In the genomic region with DNA sequence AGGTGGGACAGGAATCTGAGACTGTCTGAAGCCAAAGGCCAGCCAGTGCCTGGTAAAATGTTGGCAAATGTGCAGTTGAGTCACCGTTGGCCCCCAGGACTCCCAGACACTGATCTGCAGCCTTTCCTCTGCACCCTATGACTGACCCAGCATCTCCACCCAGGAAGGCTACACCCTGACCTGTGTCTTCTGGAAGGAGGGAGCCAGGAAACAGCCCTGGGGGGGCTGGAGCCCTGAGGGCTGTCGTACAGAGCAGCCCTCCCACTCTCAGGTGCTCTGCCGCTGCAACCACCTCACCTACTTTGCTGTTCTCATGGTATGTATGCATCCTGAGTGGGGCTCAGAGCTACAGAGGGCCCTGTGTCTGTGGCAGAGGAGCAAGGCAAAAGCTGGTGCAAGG, we compare ENCODE assay signal across 22 cellular contexts. TPM values are rescaled to one million over a fixed set of nuclear protein-coding genes. Genes with fewer than 3 reads are reported as not detected.
DNase-seq lines count a peak whose midpoint lies in the region; ATAC-seq and TF ChIP-seq lines count a peak whose summit lies in the region.
"Had no signal": no experiment of that assay in that cellular context is flagged by ENCODE, and none has a peak within 500 bp of the region (broad histone marks: within the 10 kb centered on the region; RNA-seq: fewer than 3 reads in every experiment).

No MANE protein-coding gene starts in this region.

- no peak for ATAC-seq in activated CD8-positive, alpha-beta memory T cell treated with anti-CD3 and anti-CD28 coated beads, Interleukin-2, amount 10 ng/mL, durations not matched to agents 7 days and 5 days
- ATAC-seq in naive thymus-derived CD8-positive, alpha-beta T cell = no peak
- ATAC-seq: GM23338, Right ventricle myocardium inferior had no signal

- TF ChIP-seq CTCF in osteocyte (IDR thresholded peaks at IDR 0.05) = no peak

- peak overlapping the region; percentile 15 for H3K27ac Mint-ChIP-seq in activated CD8-positive, alpha-beta memory T cell treated with anti-CD3 and anti-CD28 coated beads, Interleukin-2, amount 10 ng/mL, durations not matched to agents 7 days and 5 days
- H3K27ac Mint-ChIP-seq in osteocyte (ENCODE audit: unreplicated experiment) = no peak overlapping the region
- H3K27ac Mint-ChIP-seq in naive thymus-derived CD8-positive, alpha-beta T cell = peak overlapping the region in 1 of 10 donors; percentile 20
- H3K27ac Mint-ChIP-seq: GM23338 had no signal

- DNase-seq in activated CD8-positive, alpha-beta memory T cell treated with anti-CD3 and anti-CD28 coated beads for 24 hours = peak; percentile 40
- no peak for DNase-seq in activated CD8-positive, alpha-beta memory T cell treated with anti-CD3 and anti-CD28 coated beads, Interleukin-2, amount 50 U/mL, for 4 hours
- DNase-seq in activated CD8-positive, alpha-beta memory T cell treated with anti-CD3 and anti-CD28 coated beads, Interleukin-2, amount 10 ng/mL, durations not matched to agents 7 days and 5 days = no peak
- DNase-seq in islet precursor cell (peak; percentile 38), osteocyte (ENCODE audit: extremely low spot score, unreplicated experiment) (peak; percentile 48), NCI-H526 treated with DMSO at 0.1 percent for 48 hours (lab: John Stamatoyannopoulos, UW) (no peak), DMS53 (lab: John Stamatoyannopoulos, UW) (no peak)
- no peak for DNase-seq in naive thymus-derived CD8-positive, alpha-beta T cell
- DNase-seq: 8988T; Calu3; CD4-positive, alpha-beta memory T cell; EL; KG1; MV-4-11; NCI-H1105 treated with DMSO at 0.1 percent for 48 hours; NCI-H2029 treated with DMSO at 0.1 percent for 48 hours; NCI-H226; NCI-H524; OCI-M1 had no signal

- no peaks in the 10 kb centered on the region for H3K27me3 Mint-ChIP-seq in activated CD8-positive, alpha-beta memory T cell treated with anti-CD3 and anti-CD28 coated beads, Interleukin-2, amount 10 ng/mL, durations not matched to agents 7 days and 5 days
- H3K27me3 Mint-ChIP-seq in osteocyte (ENCODE audit: unreplicated experiment) = peaks cover 2% of the 10 kb centered on the region
- no peaks in the 10 kb centered on the region for H3K27me3 Mint-ChIP-seq in naive thymus-derived CD8-positive, alpha-beta T cell

- peaks cover 9% of the 10 kb centered on the region for H3K9me3 Mint-ChIP-seq in activated CD8-positive, alpha-beta memory T cell treated with anti-CD3 and anti-CD28 coated beads, Interleukin-2, amount 10 ng/mL, durations not matched to agents 7 days and 5 days (ENCODE audit: low read depth)
- peaks cover 2% of the 10 kb centered on the region for H3K9me3 Mint-ChIP-seq in osteocyte (ENCODE audit: unreplicated experiment)
- H3K9me3 Mint-ChIP-seq in naive thymus-derived CD8-positive, alpha-beta T cell = peaks cover 0 to 19% (median under 1%) of the 10 kb centered on the region in 9 donors

- CTCF ChIA-PET in activated CD8-positive, alpha-beta memory T cell treated with anti-CD3 and anti-CD28 coated beads, Interleukin-2, amount 10 ng/mL, durations not matched to agents 7 days and 5 days (lab: Charles Lee) = interaction anchor here (1.0 to 1.5 kb wide), 2 partner anchors 35 to 91 kb away, joined by 3 to 4 read pairs; no protein-coding TSS in a partner anchor

- POLR2A ChIA-PET in naive thymus-derived CD8-positive, alpha-beta T cell (lab: Charles Lee) = no interaction called here

- H3K4me3 Mint-ChIP-seq in activated CD8-positive, alpha-beta memory T cell treated with anti-CD3 and anti-CD28 coated beads, Interleukin-2, amount 10 ng/mL, durations not matched to agents 7 days and 5 days = no peak overlapping the region
- no peak overlapping the region for H3K4me3 Mint-ChIP-seq in osteocyte (ENCODE audit: unreplicated experiment)
- no peak overlapping the region for H3K4me3 Mint-ChIP-seq in naive thymus-derived CD8-positive, alpha-beta T cell
- H3K4me3 Mint-ChIP-seq: CD4-positive, alpha-beta memory T cell; GM23338 had no signal

- peaks cover 67% of the 10 kb centered on the region for H3K36me3 Mint-ChIP-seq in activated CD8-positive, alpha-beta memory T cell treated with anti-CD3 and anti-CD28 coated beads, Interleukin-2, amount 10 ng/mL, durations not matched to agents 7 days and 5 days
- no peaks in the 10 kb centered on the region for H3K36me3 Mint-ChIP-seq in osteocyte (ENCODE audit: unreplicated experiment)
- peaks cover 6 to 41% (median 7%) of the 10 kb centered on the region in 3 donors for H3K36me3 Mint-ChIP-seq in naive thymus-derived CD8-positive, alpha-beta T cell

- no peaks in the 10 kb centered on the region for H3K4me1 Mint-ChIP-seq in activated CD8-positive, alpha-beta memory T cell treated with anti-CD3 and anti-CD28 coated beads, Interleukin-2, amount 10 ng/mL, durations not matched to agents 7 days and 5 days
- peaks cover 8% of the 10 kb centered on the region for H3K4me1 Mint-ChIP-seq in osteocyte (ENCODE audit: unreplicated experiment)
- H3K4me1 Mint-ChIP-seq in naive thymus-derived CD8-positive, alpha-beta T cell = peaks cover 0 to 7% (median 1%) of the 10 kb centered on the region in 4 donors
- H3K4me1 Mint-ChIP-seq: CD4-positive, alpha-beta memory T cell; GM23338 had no signal

RNA-seq across cellular contexts. Expression of a gene that starts 24.0 kb away (rescaled TPM):
- total RNA-seq in activated CD8-positive, alpha-beta memory T cell treated with anti-CD3 and anti-CD28 coated beads, Interleukin-2, amount 10 ng/mL, durations not matched to agents 7 days and 5 days = 10 to 100 TPM; 34.4 to 47.9 TPM
- not detected in 2 replicates for total RNA-seq in osteocyte
- total RNA-seq in naive thymus-derived CD8-positive, alpha-beta T cell = 1 to 10 TPM in 1 of 2 experiments, under 1 TPM in 1; 0.60 to 1.1 TPM
- polyA plus RNA-seq in naive thymus-derived CD8-positive, alpha-beta T cell = 10 to 100 TPM in 1 of 3 donors, 1 to 10 TPM in 2; 2.5 to 12.8 (median 4.4) TPM
- total RNA-seq: SJSA1 had no signal

RNA-seq across cellular contexts. Expression of a gene that starts 30.1 kb away (rescaled TPM):
- total RNA-seq in activated CD8-positive, alpha-beta memory T cell treated with anti-CD3 and anti-CD28 coated beads, Interleukin-2, amount 10 ng/mL, durations not matched to agents 7 days and 5 days = 10 to 100 TPM; 19.7 to 20.2 TPM
- 17.2 and 18.8 TPM in 2 replicates for total RNA-seq in osteocyte
- 1 to 10 TPM; 7.0 to 9.7 TPM for total RNA-seq in naive thymus-derived CD8-positive, alpha-beta T cell
- polyA plus RNA-seq in naive thymus-derived CD8-positive, alpha-beta T cell = 10 to 100 TPM in 1 of 3 donors, 1 to 10 TPM in 2; 7.8 to 17.0 (median 9.2) TPM

Comparison
In these comparisons a context has a peak if more than half of its experiments do, and no peak if none do; other contexts are left out.
1. DNase-seq: peak in activated CD8-positive, alpha-beta memory T cell treated with anti-CD3 and anti-CD28 coated beads for 24 hours (single experiment), islet precursor cell (single experiment) and osteocyte (single experiment); none in activated CD8-positive, alpha-beta memory T cell treated with anti-CD3 and anti-CD28 coated beads, Interleukin-2, amount 50 U/mL, for 4 hours (single experiment), activated CD8-positive, alpha-beta memory T cell treated with anti-CD3 and anti-CD28 coated beads, Interleukin-2, amount 10 ng/mL, durations not matched to agents 7 days and 5 days (single experiment), NCI-H526 treated with DMSO at 0.1 percent for 48 hours (single experiment), naive thymus-derived CD8-positive, alpha-beta T cell (0 of 10) and DMS53 (single experiment).
2. RNA of a gene that starts 24.0 kb away (total RNA-seq): 34.4 to 47.9 TPM in activated CD8-positive, alpha-beta memory T cell treated with anti-CD3 and anti-CD28 coated beads, Interleukin-2, amount 10 ng/mL, durations not matched to agents 7 days and 5 days; 0.60 to 1.1 TPM in naive thymus-derived CD8-positive, alpha-beta T cell and not detected in osteocyte; every median in the first group is over 10 times any median in the second.